8 cellular contexts compared by ENCODE assay signal in genomic region chr2:37925063-37925897, GRCh38. TPM values are rescaled to one million over a fixed set of nuclear protein-coding genes. Genes with fewer than 3 reads are reported as not detected.
DNase-seq lines count a peak whose midpoint lies in the region; ATAC-seq and TF ChIP-seq lines count a peak whose summit lies in the region.

TSS of gene RMDN2 (plus strand) at chr2:37925287. CDS start at chr2:37929278, 3,991 bp downstream.

- TF ChIP-seq CTCF in GM12874 (IDR thresholded peaks at IDR 0.05; ENCODE audit: insufficient read depth, low read depth, low read length) (0 out of 2 replicates have a peak, but pooled peaks have one; percentile 14), right atrium auricular region (IDR thresholded peaks at IDR 0.05) (no peak), uterus (IDR thresholded peaks at IDR 0.05) (peak in 3 of 4 experiments; percentile 12 to 20 (median 19))

- H3K4me3 Mint-ChIP-seq in T-helper 1 cell treated with Interleukin-12 subunit alpha and Interleukin-12 subunit beta and Interleukin-4 antibody, amounts not matched to agents 30 μg/mL and 1 μg/mL, for 36 hours, result peak within 1 kb of the TSS; percentile 92

- H3K27me3 ChIP-seq in right atrium auricular region (no peaks in the 10 kb centered on the region), uterus (no peaks in the 10 kb centered on the region)

- DNase-seq in NCI-H1694 (lab: John Stamatoyannopoulos, UW) (peak; percentile 66), amygdala (lab: John Stamatoyannopoulos, UW) (peak; percentile 30 to 91 (median 81)), right atrium auricular region (ENCODE audit: low spot score) (peak; percentile 88), pulmonary artery endothelial cell (ENCODE audit: low read depth, low spot score) (peak; percentile 72), uterus (peak; percentile 90)

- no peaks in the 10 kb centered on the region for H3K36me3 Mint-ChIP-seq in T-helper 1 cell treated with Interleukin-12 subunit alpha and Interleukin-12 subunit beta and Interleukin-4 antibody, amounts not matched to agents 30 μg/mL and 1 μg/mL, for 36 hours (ENCODE audit: low read depth)

- H3K9me3 ChIP-seq in right atrium auricular region (no peaks in the 10 kb centered on the region), uterus (no peaks in the 10 kb centered on the region)

- peak within 1 kb of the TSS; percentile 87 to 88 for H3K4me3 ChIP-seq in right atrium auricular region
- H3K4me3 ChIP-seq in uterus, result peak within 1 kb of the TSS; percentile 61 to 78

- intact Hi-C loops in uterus (cut with DNase I; ENCODE audit: low total_unique reads), result no loop called here

- H3K27ac ChIP-seq in right atrium auricular region (peak within 1 kb of the TSS; percentile 94), uterus (peak within 1 kb of the TSS; percentile 87 to 91)

- H3K36me3 ChIP-seq in right atrium auricular region (no peaks in the 10 kb centered on the region), uterus (no peaks in the 10 kb centered on the region)

- peak; percentile 43 to 78 for TF ChIP-seq POLR2A in uterus (IDR thresholded peaks at IDR 0.05)

- peaks cover 0 to 8% of the 10 kb centered on the region in 2 donors for H3K4me1 ChIP-seq in right atrium auricular region
- H3K4me1 ChIP-seq in uterus, result no peaks in the 10 kb centered on the region

- H3K27ac Mint-ChIP-seq in T-helper 1 cell treated with Interleukin-12 subunit alpha and Interleukin-12 subunit beta and Interleukin-4 antibody, amounts not matched to agents 30 μg/mL and 1 μg/mL, for 36 hours, result peak within 1 kb of the TSS; percentile 84

- H3K4me1 Mint-ChIP-seq in T-helper 1 cell treated with Interleukin-12 subunit alpha and Interleukin-12 subunit beta and Interleukin-4 antibody, amounts not matched to agents 30 μg/mL and 1 μg/mL, for 36 hours (ENCODE audit: low read depth), result peaks cover 5% of the 10 kb centered on the region

- peaks cover 46% of the 10 kb centered on the region for H3K27me3 Mint-ChIP-seq in T-helper 1 cell treated with Interleukin-12 subunit alpha and Interleukin-12 subunit beta and Interleukin-4 antibody, amounts not matched to agents 30 μg/mL and 1 μg/mL, for 36 hours (ENCODE audit: low read depth)

- ATAC-seq in HG02678 (IDR thresholded peaks at IDR 0.05; ENCODE audit: unreplicated experiment), result peak; percentile 92

- no peaks in the 10 kb centered on the region for H3K9me3 Mint-ChIP-seq in T-helper 1 cell treated with Interleukin-12 subunit alpha and Interleukin-12 subunit beta and Interleukin-4 antibody, amounts not matched to agents 30 μg/mL and 1 μg/mL, for 36 hours

RNA-seq across cellular contexts. Expression of gene RMDN2, which starts in this region (rescaled TPM):
- 1 to 10 TPM; 5.0 to 6.2 TPM for total RNA-seq in right atrium auricular region
- total RNA-seq in pulmonary artery endothelial cell, result 2.8 and 3.0 TPM in 2 replicates
- total RNA-seq in uterus, result 10 to 100 TPM; 12.5 to 19.2 (median 14.3) TPM

Comparison
In these comparisons a context has a peak if more than half of its experiments do, and no peak if none do; other contexts are left out.
1. Peak in every context shown above with its lines: DNase-seq, ATAC-seq, H3K4me3 ChIP-seq and H3K27ac ChIP-seq.
2. CTCF ChIP-seq: peak in GM12874 (single experiment) and uterus (3 of 4); none in right atrium auricular region (0 of 2).